8 cellular contexts compared by ENCODE assay signal in the genomic region with DNA sequence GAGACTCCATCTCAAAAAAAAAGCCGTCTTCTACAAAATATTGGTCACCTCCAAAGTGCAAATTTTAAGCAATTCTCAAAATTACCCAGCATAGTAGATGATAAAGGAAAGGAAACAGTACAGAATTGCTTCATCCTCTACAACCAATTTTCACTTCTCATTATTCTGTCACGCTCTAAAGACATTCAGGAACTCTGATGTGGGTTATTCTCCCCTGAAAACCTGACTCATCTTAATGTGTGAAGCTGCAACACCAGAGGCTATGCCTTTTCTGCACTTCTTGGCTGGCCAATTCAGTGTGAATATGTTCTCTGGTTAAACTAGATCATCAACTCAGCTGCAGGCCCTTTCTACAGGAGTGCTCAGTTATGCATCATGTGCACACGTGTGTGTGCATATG. TPM values are rescaled to one million over a fixed set of nuclear protein-coding genes. Genes with fewer than 3 reads are reported as not detected.
DNase-seq lines count a peak whose midpoint lies in the region; ATAC-seq and TF ChIP-seq lines count a peak whose summit lies in the region.
"Had no signal": no experiment of that assay in that cellular context is flagged by ENCODE, and none has a peak within 500 bp of the region (broad histone marks: within the 10 kb centered on the region; RNA-seq: fewer than 3 reads in every experiment).

No MANE protein-coding gene starts in this region.

- 0 out of 2 replicates have a peak, but pooled peaks cover 2% of the 10 kb centered on the region for H3K27me3 ChIP-seq in Karpas-422 (ENCODE audit: low read length)
- no peaks in the 10 kb centered on the region for H3K27me3 ChIP-seq in mesendoderm (ENCODE audit: insufficient read depth, low read length, poor library complexity)

- peak overlapping the region; percentile 54 for H3K4me3 Mint-ChIP-seq in dendritic cell treated with granulocyte-macrophage colony-stimulating factor and Interleukin-4, amounts not matched to agents 40 ng/mL and 50 ng/mL, for 4 days

- H3K79me2 ChIP-seq in Karpas-422 (ENCODE audit: low read length) (no peaks in the 10 kb centered on the region), mesendoderm (ENCODE audit: control insufficient read depth, insufficient read depth, low read length) (no peaks in the 10 kb centered on the region)

- H4K20me1 ChIP-seq in Karpas-422 (ENCODE audit: insufficient read depth, low read depth, low read length) = no peaks in the 10 kb centered on the region

- WGBS in mesendoderm (ENCODE audit: extremely low coverage, insufficient coverage, low lambda C conversion rate) = no CpG with 5 or more reads among the region's 3 CpGs

- H3K9me2 ChIP-seq in Karpas-422 (replicated peaks; ENCODE audit: insufficient read depth, low read length) = no peaks in the 10 kb centered on the region

- ATAC-seq in GM18861 (IDR thresholded peaks at IDR 0.05; ENCODE audit: unreplicated experiment) (peak; percentile 97), GM21737 (IDR thresholded peaks at IDR 0.05; ENCODE audit: unreplicated experiment) (peak; percentile 96), omental fat pad (ENCODE audit: low FRiP score) (no peak)

- no peak overlapping the region for H2BK5ac ChIP-seq in mesendoderm (ENCODE audit: low read length)

- H3K9me3 Mint-ChIP-seq in dendritic cell treated with granulocyte-macrophage colony-stimulating factor and Interleukin-4, amounts not matched to agents 40 ng/mL and 50 ng/mL, for 4 days = peaks cover 21% of the 10 kb centered on the region

- H3K23ac ChIP-seq in mesendoderm (ENCODE audit: low read length) = no peak overlapping the region

- H3K4me1 ChIP-seq in Karpas-422 (ENCODE audit: low read length) = peaks cover 7% of the 10 kb centered on the region
- H3K4me1 ChIP-seq in mesendoderm (ENCODE audit: control insufficient read depth, low read depth, low read length) = no peaks in the 10 kb centered on the region

- H3K9ac ChIP-seq in Karpas-422 (ENCODE audit: low read length) (no peak overlapping the region), mesendoderm (ENCODE audit: low read length) (no peak overlapping the region)

- H3K4ac ChIP-seq in mesendoderm (ENCODE audit: low read depth, low read length) = no peak overlapping the region

- H3K9me3 ChIP-seq in Karpas-422 (ENCODE audit: low read length) = peaks cover 6% of the 10 kb centered on the region

- H3K18ac ChIP-seq in mesendoderm (ENCODE audit: low read length) = no peak overlapping the region

- DNase-seq in Karpas-422 = peak; percentile 85
- DNase-seq in omental fat pad (ENCODE audit: low spot score) = no peak
- no peak for DNase-seq in mesendoderm
- DNase-seq in GF-D8 (lab: John Stamatoyannopoulos, UW) = no peak

- intact Hi-C loops in dendritic cell treated with granulocyte-macrophage colony-stimulating factor and Interleukin-4, amounts not matched to agents 40 ng/mL and 50 ng/mL, for 4 days (cut with micrococcal nuclease) = loop anchor here (1.0 kb wide), 1 partner anchor 9 kb away; no protein-coding TSS in a partner anchor

- H4K5ac ChIP-seq in mesendoderm (ENCODE audit: low read length) = no peak overlapping the region

- H2BK120ac ChIP-seq in mesendoderm (ENCODE audit: low read depth, low read length) = no peak overlapping the region

- TF ChIP-seq CTCF in omental fat pad (IDR thresholded peaks at IDR 0.05) = no peak

- no peak overlapping the region for H2AK5ac ChIP-seq in mesendoderm (ENCODE audit: low read length)

- H3K4me1 Mint-ChIP-seq in dendritic cell treated with granulocyte-macrophage colony-stimulating factor and Interleukin-4, amounts not matched to agents 40 ng/mL and 50 ng/mL, for 4 days (ENCODE audit: low read depth) = peaks cover 37% of the 10 kb centered on the region

- no peak overlapping the region for H2AFZ ChIP-seq in Karpas-422 (ENCODE audit: low read length)

- H3K79me1 ChIP-seq in mesendoderm (ENCODE audit: low read length) = no peaks in the 10 kb centered on the region

- no peak overlapping the region for H3K56ac ChIP-seq in mesendoderm (ENCODE audit: low read length)

- peaks cover 44% of the 10 kb centered on the region for H3K36me3 Mint-ChIP-seq in dendritic cell treated with granulocyte-macrophage colony-stimulating factor and Interleukin-4, amounts not matched to agents 40 ng/mL and 50 ng/mL, for 4 days (ENCODE audit: low read depth)

- H3K27me3 Mint-ChIP-seq in dendritic cell treated with granulocyte-macrophage colony-stimulating factor and Interleukin-4, amounts not matched to agents 40 ng/mL and 50 ng/mL, for 4 days = no peaks in the 10 kb centered on the region

- H3K4me3 ChIP-seq in Karpas-422 (ENCODE audit: low read length) (no peak overlapping the region), mesendoderm (ENCODE audit: low read length) (no peak overlapping the region)

- no peak overlapping the region for H2BK15ac ChIP-seq in mesendoderm (replicated peaks; ENCODE audit: low read depth)

- H3K27ac Mint-ChIP-seq in dendritic cell treated with granulocyte-macrophage colony-stimulating factor and Interleukin-4, amounts not matched to agents 40 ng/mL and 50 ng/mL, for 4 days = peak overlapping the region; percentile 84

- H3K4me2 ChIP-seq in Karpas-422 (ENCODE audit: low read depth, low read length, poor library complexity, severe bottlenecking) = no peak overlapping the region
- no peak overlapping the region for H3K4me2 ChIP-seq in mesendoderm (ENCODE audit: low read length)

- H3K27ac ChIP-seq in Karpas-422 (ENCODE audit: low read length) = no peak overlapping the region
- no peak overlapping the region for H3K27ac ChIP-seq in mesendoderm (ENCODE audit: low read depth, low read length)

- no peak overlapping the region for H4K8ac ChIP-seq in mesendoderm (ENCODE audit: low read depth, low read length)

- H3K36me3 ChIP-seq in Karpas-422 (ENCODE audit: insufficient read depth, low read length) = no peaks in the 10 kb centered on the region
- H3K36me3 ChIP-seq in mesendoderm (ENCODE audit: control insufficient read depth, insufficient read depth, low read length) = no peaks in the 10 kb centered on the region

RNA-seq across cellular contexts. Expression of gene PTGER2, which starts 11.0 kb away (rescaled TPM):
- not detected in 2 replicates for total RNA-seq in Karpas-422 (2014; rRNA removed; shearing (Covaris generic); ENCODE audit: low replicate concordance)
- 10 to 100 TPM in 1 of 4 donors, 1 to 10 TPM in 3; 4.0 to 34.8 (median 6.3) TPM for total RNA-seq in omental fat pad
- 0.27 TPM for polyA plus RNA-seq in mesendoderm (2013, experiment 1 of 2)
- 0.28 TPM for polyA plus RNA-seq in mesendoderm (2013, experiment 2 of 2)
- total RNA-seq: temporal lobe had no signal

RNA-seq across cellular contexts. Expression of gene PTGDR, which starts 57.6 kb away (rescaled TPM):
- not detected in 2 replicates for total RNA-seq in Karpas-422 (2014; rRNA removed; shearing (Covaris generic); ENCODE audit: low replicate concordance)
- total RNA-seq in omental fat pad = 1 to 10 TPM in 3 of 4 donors, under 1 TPM in 1; 0.74 to 2.1 (median 1.6) TPM
- polyA plus RNA-seq in mesendoderm (2013, experiment 1 of 2) = 0.03 TPM
- 0.01 TPM for polyA plus RNA-seq in mesendoderm (2013, experiment 2 of 2)
